Comparison of ENCODE assay signal across 9 cellular contexts in the genomic region with DNA sequence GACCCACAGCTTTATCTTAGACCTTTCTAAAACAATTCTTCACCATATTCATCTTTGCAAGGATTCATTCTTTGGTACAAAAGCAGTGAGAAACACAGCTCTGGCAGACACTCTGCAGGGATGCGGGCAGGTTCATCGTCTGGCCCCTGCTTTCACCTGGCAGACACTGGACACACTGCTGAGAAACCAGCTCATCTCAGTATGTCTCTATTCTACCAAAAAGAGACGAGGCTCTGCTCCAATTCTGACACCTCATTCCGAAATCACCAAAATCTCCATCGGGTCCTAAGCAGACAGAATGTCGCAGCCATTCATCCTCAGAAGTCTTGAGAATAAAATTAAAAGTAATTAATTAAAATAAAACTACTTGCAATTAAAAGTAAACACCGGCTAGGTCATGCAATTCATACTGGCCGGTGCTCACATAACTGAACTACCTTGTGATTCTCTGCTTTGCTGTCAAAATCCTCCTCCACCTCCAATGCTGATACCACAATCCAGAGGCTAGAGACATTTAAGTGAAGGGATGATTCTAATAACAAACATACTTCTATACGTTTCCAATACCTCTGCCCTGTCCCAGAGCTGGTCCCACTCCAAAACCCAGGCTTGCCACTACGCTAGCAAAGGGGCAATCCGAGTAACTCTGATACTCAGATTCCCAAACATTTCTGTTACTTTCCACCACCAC. TPM values are rescaled to one million over a fixed set of nuclear protein-coding genes. Genes with fewer than 3 reads are reported as not detected.
DNase-seq lines count a peak whose midpoint lies in the region; ATAC-seq and TF ChIP-seq lines count a peak whose summit lies in the region.
"Had no signal": no experiment of that assay in that cellular context is flagged by ENCODE, and none has a peak within 500 bp of the region (broad histone marks: within the 10 kb centered on the region; RNA-seq: fewer than 3 reads in every experiment).

No MANE protein-coding gene starts in this region.

- TF ChIP-seq CTCF in type B pancreatic cell (conservative IDR thresholded peaks at IDR 0.05): no peak

- peaks cover 43% of the 10 kb centered on the region for H3K36me3 Mint-ChIP-seq in activated naive CD4-positive, alpha-beta T cell treated with anti-CD3 and anti-CD28 coated beads, Interleukin-2, amount 10 ng/mL, durations not matched to agents 7 days and 5 days
- H3K36me3 Mint-ChIP-seq in activated T-cell treated with anti-CD3 and anti-CD28 coated beads, Interleukin-2, amount 50 U/mL, for 72 hours (ENCODE audit: insufficient read depth in 2 of 2): peaks cover 7% of the 10 kb centered on the region in 2 donors
- no peaks in the 10 kb centered on the region for H3K36me3 Mint-ChIP-seq in type B pancreatic cell

- no peak for DNase-seq in activated naive CD4-positive, alpha-beta T cell treated with anti-CD3 and anti-CD28 coated beads, Interleukin-2, amount 10 ng/mL, durations not matched to agents 7 days and 5 days
- DNase-seq in activated naive CD4-positive, alpha-beta T cell treated with Interleukin-2 at 50 U/mL for 16 hours: no peak
- no peak for DNase-seq in activated T-cell treated with anti-CD3 and anti-CD28 coated beads, Interleukin-2, amount 50 U/mL, for 72 hours
- DNase-seq in medulla oblongata (ENCODE audit: extremely low spot score) (peak; percentile 22), type B pancreatic cell (ENCODE audit: extremely low spot score, unreplicated experiment) (no peak), NCI-H526 treated with DMSO at 0.1 percent for 48 hours (lab: John Stamatoyannopoulos, UW) (no peak), NCI-H1105 (lab: John Stamatoyannopoulos, UW) (no peak)
- DNase-seq: BE2C had no signal

- peaks cover 77% of the 10 kb centered on the region for H3K4me1 Mint-ChIP-seq in activated naive CD4-positive, alpha-beta T cell treated with anti-CD3 and anti-CD28 coated beads, Interleukin-2, amount 10 ng/mL, durations not matched to agents 7 days and 5 days
- H3K4me1 Mint-ChIP-seq in activated T-cell treated with anti-CD3 and anti-CD28 coated beads, Interleukin-2, amount 50 U/mL, for 72 hours (ENCODE audit: low read depth): peaks cover 66% of the 10 kb centered on the region
- H3K4me1 Mint-ChIP-seq in type B pancreatic cell (ENCODE audit: unreplicated experiment): peaks cover 32% of the 10 kb centered on the region

- CTCF ChIA-PET in activated naive CD4-positive, alpha-beta T cell treated with anti-CD3 and anti-CD28 coated beads, Interleukin-2, amount 10 ng/mL, durations not matched to agents 7 days and 5 days (lab: Charles Lee): interaction anchor here (1.0 to 1.9 kb wide), 3 partner anchors 9 to 57 kb away, joined by 3 to 4 read pairs (median 4); no protein-coding TSS in a partner anchor

- no peak for ATAC-seq in activated T-cell treated with anti-CD3 and anti-CD28 coated beads, Interleukin-2, amount 50 U/mL, for 72 hours (replicated peaks in 1 of 2)
- no peak for ATAC-seq in GM18873 (IDR thresholded peaks at IDR 0.05; ENCODE audit: low FRiP score, unreplicated experiment)

- H3K4me3 Mint-ChIP-seq in activated naive CD4-positive, alpha-beta T cell treated with anti-CD3 and anti-CD28 coated beads, Interleukin-2, amount 10 ng/mL, durations not matched to agents 7 days and 5 days: peak overlapping the region; percentile 87
- peak overlapping the region; percentile 66 to 91 for H3K4me3 Mint-ChIP-seq in activated T-cell treated with anti-CD3 and anti-CD28 coated beads, Interleukin-2, amount 50 U/mL, for 72 hours
- peak overlapping the region; percentile 83 for H3K4me3 Mint-ChIP-seq in type B pancreatic cell

- H3K27ac Mint-ChIP-seq in activated naive CD4-positive, alpha-beta T cell treated with anti-CD3 and anti-CD28 coated beads, Interleukin-2, amount 10 ng/mL, durations not matched to agents 7 days and 5 days: peak overlapping the region; percentile 86
- H3K27ac Mint-ChIP-seq in activated T-cell treated with anti-CD3 and anti-CD28 coated beads, Interleukin-2, amount 50 U/mL, for 72 hours: peak overlapping the region; percentile 89
- peak overlapping the region; percentile 69 for H3K27ac Mint-ChIP-seq in type B pancreatic cell

- peaks cover 2% of the 10 kb centered on the region for H3K9me3 Mint-ChIP-seq in activated naive CD4-positive, alpha-beta T cell treated with anti-CD3 and anti-CD28 coated beads, Interleukin-2, amount 10 ng/mL, durations not matched to agents 7 days and 5 days
- H3K9me3 Mint-ChIP-seq in activated T-cell treated with anti-CD3 and anti-CD28 coated beads, Interleukin-2, amount 50 U/mL, for 72 hours: no peaks in the 10 kb centered on the region
- H3K9me3 Mint-ChIP-seq in type B pancreatic cell: no peaks in the 10 kb centered on the region

- no peaks in the 10 kb centered on the region for H3K27me3 Mint-ChIP-seq in activated naive CD4-positive, alpha-beta T cell treated with anti-CD3 and anti-CD28 coated beads, Interleukin-2, amount 10 ng/mL, durations not matched to agents 7 days and 5 days
- H3K27me3 Mint-ChIP-seq in activated T-cell treated with anti-CD3 and anti-CD28 coated beads, Interleukin-2, amount 50 U/mL, for 72 hours (ENCODE audit: low read depth): no peaks in the 10 kb centered on the region
- peaks cover 13% of the 10 kb centered on the region for H3K27me3 Mint-ChIP-seq in type B pancreatic cell

RNA-seq across cellular contexts. Expression of a gene that starts 1.3 kb away (rescaled TPM):
- total RNA-seq in activated T-cell treated with anti-CD3 and anti-CD28 coated beads, Interleukin-2, amount 50 U/mL, for 72 hours: 100 to 1,000 TPM in 1 of 2 donors, 10 to 100 TPM in 1; 91.9 to 100 TPM
- 5.4 and 27.0 TPM in 2 replicates for total RNA-seq in type B pancreatic cell (ENCODE audit: low replicate concordance)

RNA-seq across cellular contexts. Expression of a gene that starts 26.2 kb away (rescaled TPM):
- 100 to 1,000 TPM; 629 to 707 TPM for total RNA-seq in activated T-cell treated with anti-CD3 and anti-CD28 coated beads, Interleukin-2, amount 50 U/mL, for 72 hours
- 46.9 and 53.1 TPM in 2 replicates for total RNA-seq in type B pancreatic cell (ENCODE audit: low replicate concordance)

Comparison
In these comparisons a context has a peak if more than half of its experiments do, and no peak if none do; other contexts are left out.
1. RNA of a gene that starts 26.2 kb away (total RNA-seq): 629 to 707 TPM in activated T-cell treated with anti-CD3 and anti-CD28 coated beads, Interleukin-2, amount 50 U/mL, for 72 hours; 46.9 to 53.1 TPM in type B pancreatic cell; every median in the first group is over 10 times any median in the second.
2. Peak in every context shown above with its lines, with median percentiles within 50 percentile points of each other: H3K27ac Mint-ChIP-seq and H3K4me3 Mint-ChIP-seq.